ENCODE assay signal across 8 cellular contexts in genomic region chr5:134586866-134587524, GRCh38. TPM values are rescaled to one million over a fixed set of nuclear protein-coding genes. Genes with fewer than 3 reads are reported as not detected.
A peak's percentile ranks its signal among the peaks of the same experiment; 100 is the strongest.
DNase-seq lines count a peak whose midpoint lies in the region; ATAC-seq and TF ChIP-seq lines count a peak whose summit lies in the region.

No MANE protein-coding gene starts in this region.

- peak overlapping the region; percentile 29; the same call in 1 of the 2 replicates for H3K27ac ChIP-seq in KMS-11
- no peak overlapping the region for H3K27ac ChIP-seq in SK-N-MC
- H3K27ac ChIP-seq in trophoblast cell (ENCODE audit: low read depth, low read length) = no peak overlapping the region
- H3K27ac ChIP-seq in tibial nerve = peak overlapping the region in 2 of 4 donors; percentile 30 to 42

- intact Hi-C loops in Right ventricle myocardium inferior (cut with DNase I) = loop anchor here (2.0 to 10.0 kb wide), 2 partner anchors 284 to 412 kb away; partner anchors contain the start of gene SKP1

- no peak overlapping the region for H3K23ac ChIP-seq in trophoblast cell (ENCODE audit: low read length)

- TF ChIP-seq CTCF in KMS-11 (conservative IDR thresholded peaks at IDR 0.05; ENCODE audit: low read depth, low read length) (peak; percentile 87), tibial nerve (IDR thresholded peaks at IDR 0.05) (peak; percentile 63 to 88 (median 82))

- DNase-seq in DMS53 (lab: John Stamatoyannopoulos, UW) = peak; percentile 95
- DNase-seq in SK-N-MC (ENCODE audit: low read depth, low spot score) = peak; percentile 24
- peak; percentile 88 for DNase-seq in activated naive CD4-positive, alpha-beta T cell treated with Interleukin-2 at 50 U/mL for 16 hours
- DNase-seq in Right ventricle myocardium inferior (ENCODE audit: missing footprints) = peak; percentile 92
- peak; percentile 72 to 83 for DNase-seq in trophoblast cell
- peak; percentile 70 to 86 for DNase-seq in tibial nerve (ENCODE audit: low spot score in 2 of 2)

- H3K36me3 ChIP-seq in KMS-11 (ENCODE audit: insufficient read depth) (no peaks in the 10 kb centered on the region), SK-N-MC (ENCODE audit: insufficient read depth, low read length) (no peaks in the 10 kb centered on the region), trophoblast cell (ENCODE audit: control insufficient read depth in 1 of 2, insufficient read depth in 2 of 2, low read length in 2 of 2) (no peaks in the 10 kb centered on the region), tibial nerve (no peaks in the 10 kb centered on the region)

- no peak overlapping the region for H3K14ac ChIP-seq in trophoblast cell (ENCODE audit: low read length)

- no peak for TF ChIP-seq POLR2A in tibial nerve (IDR thresholded peaks at IDR 0.05)

- peak overlapping the region; percentile 60 for H4K12ac ChIP-seq in trophoblast cell (ENCODE audit: low read depth, low read length)

- H3K9ac ChIP-seq in KMS-11 (no peak overlapping the region), SK-N-MC (ENCODE audit: insufficient read length) (no peak overlapping the region), trophoblast cell (ENCODE audit: low read length) (no peak overlapping the region)

- H3K4me3 ChIP-seq in KMS-11 (IDR thresholded peaks at IDR 0.05; ENCODE audit: insufficient read depth, low read depth, low read length) = no peak overlapping the region
- no peak overlapping the region for H3K4me3 ChIP-seq in SK-N-MC
- H3K4me3 ChIP-seq in trophoblast cell (ENCODE audit: low read depth, low read length) = no peak overlapping the region
- H3K4me3 ChIP-seq in tibial nerve = no peak overlapping the region

- H3K27me3 ChIP-seq in KMS-11 (ENCODE audit: insufficient read depth, low read depth) (no peaks in the 10 kb centered on the region), trophoblast cell (ENCODE audit: insufficient read depth, low read length) (no peaks in the 10 kb centered on the region), tibial nerve (no peaks in the 10 kb centered on the region)

- no peak overlapping the region for H2BK120ac ChIP-seq in trophoblast cell (ENCODE audit: insufficient read depth, low read length, poor library complexity)

- H3K4me2 ChIP-seq in KMS-11 (peak overlapping the region; percentile 34; the same call in 1 of the 2 replicates), trophoblast cell (ENCODE audit: low read length) (no peak overlapping the region)

- H2AFZ ChIP-seq in KMS-11 (ENCODE audit: low read depth) (peak overlapping the region; percentile 79; the same call in 1 of the 2 replicates), trophoblast cell (ENCODE audit: insufficient read depth, low read length, poor library complexity) (peak overlapping the region; percentile 81)

- peaks cover 2% of the 10 kb centered on the region for H3K79me1 ChIP-seq in trophoblast cell (ENCODE audit: low read length)

- H3K79me2 ChIP-seq in KMS-11 (ENCODE audit: insufficient read depth, low read depth) (no peaks in the 10 kb centered on the region), trophoblast cell (ENCODE audit: control insufficient read depth, insufficient read depth, low read length, poor library complexity) (no peaks in the 10 kb centered on the region)

- no CpG with 5 or more reads among the region's 13 CpGs for WGBS in trophoblast cell (ENCODE audit: extremely low coverage, insufficient coverage, insufficient read length)
- 23 to 31% methylated on average over 10 to 13 of the region's 13 CpGs for WGBS in tibial nerve, 2 donors

- no peak overlapping the region for H3K4ac ChIP-seq in trophoblast cell (ENCODE audit: low read depth, low read length)

- H3K9me3 ChIP-seq in SK-N-MC (ENCODE audit: low read depth, low read length) (no peaks in the 10 kb centered on the region), trophoblast cell (ENCODE audit: insufficient read depth, low read depth, low read length) (no peaks in the 10 kb centered on the region), tibial nerve (no peaks in the 10 kb centered on the region)

- H4K8ac ChIP-seq in trophoblast cell (ENCODE audit: low read depth, low read length) = peak overlapping the region; percentile 72

- no peak overlapping the region for H3K18ac ChIP-seq in trophoblast cell (ENCODE audit: low read length)

- H3K4me1 ChIP-seq in KMS-11 (ENCODE audit: low read depth, poor library complexity, severe bottlenecking) (peaks cover 25% of the 10 kb centered on the region), trophoblast cell (ENCODE audit: control insufficient read depth in 1 of 2, insufficient read depth in 2 of 2, low read length in 2 of 2) (no peaks in the 10 kb centered on the region), tibial nerve (peaks cover 0 to 13% (median 3%) of the 10 kb centered on the region in 4 donors)

- ATAC-seq in GM21529 (IDR thresholded peaks at IDR 0.05; ENCODE audit: unreplicated experiment) (peak; percentile 79), Right ventricle myocardium inferior (peak; percentile 85)

- H2BK5ac ChIP-seq in trophoblast cell (ENCODE audit: low read depth, low read length, poor library complexity) = no peak overlapping the region

- no peak overlapping the region for H2AK5ac ChIP-seq in trophoblast cell (ENCODE audit: low read length)

- no peaks in the 10 kb centered on the region for H4K20me1 ChIP-seq in KMS-11 (ENCODE audit: insufficient read depth)

- H2BK12ac ChIP-seq in trophoblast cell (ENCODE audit: low read length) = no peak overlapping the region

- H4K91ac ChIP-seq in trophoblast cell (ENCODE audit: low read depth, low read length) = no peak overlapping the region

- peak in 1 of 2 donors; percentile 11 for TF ChIP-seq EP300 in tibial nerve (IDR thresholded peaks at IDR 0.05)

RNA-seq across cellular contexts. Expression of gene SAR1B, which starts 45.6 kb away (rescaled TPM):
- 92.5 TPM for total RNA-seq in Right ventricle myocardium inferior
- 43.0 and 44.4 TPM in 2 replicates for polyA plus RNA-seq in trophoblast cell (2013)
- total RNA-seq in tibial nerve = 10 to 100 TPM; 27.9 to 35.6 (median 31.3) TPM

Comparison
In these comparisons a context has a peak if more than half of its experiments do, and no peak if none do; other contexts are left out.
1. DNase-seq: peak in every context shown above with its lines; median percentile 95 in DMS53; 92 in Right ventricle myocardium inferior; 88 in activated naive CD4-positive, alpha-beta T cell treated with Interleukin-2 at 50 U/mL for 16 hours; 78 in tibial nerve; 78 in trophoblast cell; 24 in SK-N-MC.